Comparison of ENCODE assay signal across 11 cellular contexts in genomic region chr7:44378744-44379143, GRCh38. TPM values are rescaled to one million over a fixed set of nuclear protein-coding genes. Genes with fewer than 3 reads are reported as not detected.
A peak's percentile ranks its signal among the peaks of the same experiment; 100 is the strongest.
DNase-seq lines count a peak whose midpoint lies in the region; ATAC-seq, FAIRE-seq and TF ChIP-seq lines count a peak whose summit lies in the region.
"Had no signal": no experiment of that assay in that cellular context is flagged by ENCODE, and none has a peak within 500 bp of the region (broad histone marks: within the 10 kb centered on the region; RNA-seq: fewer than 3 reads in every experiment).

No MANE protein-coding gene starts in this region.

- H3K4me3 ChIP-seq in choroid plexus epithelial cell (ENCODE audit: low read depth, low read length), result no peak overlapping the region
- no peak overlapping the region for H3K4me3 ChIP-seq in osteoblast (ENCODE audit: insufficient read depth, low read length)
- H3K4me3 ChIP-seq: adrenal gland had no signal

- DNase-seq in EH (ENCODE audit: low read depth) (peak; percentile 93), NCI-H460 (ENCODE audit: extremely low read depth, low read depth) (peak; percentile 58), choroid plexus epithelial cell (ENCODE audit: low read depth) (peak; percentile 94), osteoblast (ENCODE audit: insufficient read length, low spot score, missing footprints) (peak; percentile 73), GM19239 (ENCODE audit: insufficient read length, low spot score) (no peak), medulla oblongata (ENCODE audit: extremely low spot score) (no peak), HuH-7.5 (ENCODE audit: low spot score) (no peak)
- DNase-seq: occipital lobe had no signal

- H3K4me1 ChIP-seq in osteoblast (ENCODE audit: insufficient read depth, low read length), result peaks cover 46% of the 10 kb centered on the region
- H3K4me1 ChIP-seq: adrenal gland had no signal

- peak overlapping the region; percentile 56 for H3K27ac ChIP-seq in osteoblast (ENCODE audit: low read depth, low read length)

- H3K79me2 ChIP-seq in osteoblast (ENCODE audit: insufficient read depth, low read length), result no peaks in the 10 kb centered on the region

- H2AFZ ChIP-seq in osteoblast (ENCODE audit: low read length), result no peak overlapping the region

- no peaks in the 10 kb centered on the region for H3K9me3 ChIP-seq in osteoblast (ENCODE audit: low read depth, low read length)
- H3K9me3 ChIP-seq: adrenal gland had no signal

- no peaks in the 10 kb centered on the region for H3K36me3 ChIP-seq in osteoblast (ENCODE audit: insufficient read depth, low read length)
- H3K36me3 ChIP-seq: adrenal gland had no signal

- H3K27me3 ChIP-seq in osteoblast (ENCODE audit: insufficient read depth, low read length), result no peaks in the 10 kb centered on the region
- H3K27me3 ChIP-seq: adrenal gland had no signal

- no peak overlapping the region for H3K4me2 ChIP-seq in osteoblast (ENCODE audit: insufficient read depth, low read length)

- FAIRE-seq in GM19239 (lab: Jason Lieb, UNC), result no peak

- H4K20me1 ChIP-seq in osteoblast (ENCODE audit: insufficient read depth, low read length), result no peaks in the 10 kb centered on the region

- peak; percentile 22 for TF ChIP-seq CTCF in choroid plexus epithelial cell (conservative IDR thresholded peaks at IDR 0.05; ENCODE audit: low read depth, low read length)
- no peak for TF ChIP-seq CTCF in osteoblast (IDR thresholded peaks at IDR 0.05; ENCODE audit: extremely low read depth, low read depth, low read length)

- no peak for ATAC-seq in HG03139 (IDR thresholded peaks at IDR 0.05; ENCODE audit: unreplicated experiment)
- ATAC-seq: WTC11 had no signal

RNA-seq across cellular contexts. Expression of gene CAMK2B, which starts 53.4 kb away (rescaled TPM):
- total RNA-seq in NCI-H460 (2014; rRNA removed; shearing (Covaris generic)), result 0.15 TPM in 1 of 2 replicates, not detected in the other
- polyA plus RNA-seq in NCI-H460 (2014; cell fraction: nucleus; rRNA removed), result 0.13 TPM in 1 of 2 replicates, not detected in the other
- not detected in 2 replicates for total RNA-seq in osteoblast

Comparison
In these comparisons a context has a peak if more than half of its experiments do, and no peak if none do; other contexts are left out.
1. DNase-seq: peak in EH (single experiment), NCI-H460 (single experiment), choroid plexus epithelial cell (single experiment) and osteoblast (single experiment); none in GM19239 (single experiment), medulla oblongata (single experiment) and HuH-7.5 (single experiment).